ENCODE assay signal across 35 cellular contexts in genomic region chr9:116520218-116520617, GRCh38.
"Had no signal": no experiment of that assay in that cellular context is flagged by ENCODE, and none has a peak within 500 bp of the region (broad histone marks: within the 10 kb centered on the region; RNA-seq: fewer than 3 reads in every experiment).

No MANE protein-coding gene starts in this region.

- H3K27me3 ChIP-seq: MG63 had no signal

- DNase-seq: MG63, MM.1S, MV-4-11, NCI-H1048, NCI-H1092, NCI-H1092 treated with DMSO at 0.1 percent for 48 hours, NCI-H1105, NCI-H1105 treated with DMSO at 0.1 percent for 48 hours, NCI-H1417, NCI-H1417 treated with DMSO at 0.1 percent for 48 hours, NCI-H1436, NCI-H1436 treated with DMSO at 0.1 percent for 48 hours, NCI-H146, NCI-H1694, NCI-H1694 treated with DMSO at 0.1 percent for 48 hours, NCI-H187, NCI-H187 treated with DMSO at 0.1 percent for 48 hours, NCI-H1930, NCI-H2029, NCI-H2029 treated with DMSO at 0.1 percent for 48 hours, NCI-H2081, NCI-H2081 treated with DMSO at 0.1 percent for 48 hours, NCI-H2107, NCI-H2171, NCI-H2171 treated with DMSO at 0.1 percent for 48 hours, NCI-H226, NCI-H345, NCI-H446, NCI-H446 treated with DMSO at 0.1 percent for 48 hours, NCI-H510A, NCI-H510A treated with DMSO at 0.1 percent for 48 hours, NCI-H524, NCI-H524 treated with DMSO at 0.1 percent for 48 hours, NCI-H526, NCI-H526 treated with DMSO at 0.1 percent for 48 hours had no signal

- H3K4me3 ChIP-seq: MG63 had no signal

- H3K36me3 ChIP-seq: MG63 had no signal
